Comparison of ENCODE assay signal across 9 cellular contexts in the genomic region with DNA sequence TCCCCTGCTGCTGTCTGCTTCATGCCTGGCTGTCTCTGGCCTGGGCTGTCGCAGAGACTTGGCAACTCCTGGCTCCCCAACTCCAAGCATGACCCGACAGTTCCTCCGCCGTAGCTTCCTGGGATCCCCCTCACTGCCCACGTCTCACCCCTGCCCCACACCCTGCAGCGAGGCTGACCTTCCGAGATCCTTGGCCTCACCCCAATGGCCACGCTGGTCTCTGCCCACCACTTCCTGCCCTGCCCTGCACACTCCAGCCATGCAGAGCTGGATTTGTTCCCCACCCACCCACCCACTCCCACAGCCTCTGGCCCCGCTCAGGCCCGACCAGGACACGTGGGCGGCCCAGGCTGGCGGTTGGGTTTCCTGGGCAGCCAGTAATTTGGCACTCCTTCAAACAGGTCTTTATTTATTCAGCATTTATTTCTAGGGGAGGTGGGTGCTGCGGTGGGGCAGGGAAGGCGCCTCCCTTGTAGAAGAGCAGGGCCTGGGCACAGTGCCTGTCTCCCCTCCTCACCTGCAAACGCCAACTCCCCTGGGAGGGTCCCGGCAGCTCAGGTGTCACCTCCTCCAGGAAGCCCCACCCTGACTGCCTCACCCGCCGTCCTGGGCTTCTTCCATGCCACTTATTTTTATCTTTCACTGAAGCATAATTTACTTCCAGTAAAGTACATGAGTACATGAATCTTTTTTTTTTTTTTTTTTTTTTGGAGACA. TPM values are rescaled to one million over a fixed set of nuclear protein-coding genes. Genes with fewer than 3 reads are reported as not detected.
DNase-seq lines count a peak whose midpoint lies in the region; ATAC-seq and TF ChIP-seq lines count a peak whose summit lies in the region.
"Had no signal": no experiment of that assay in that cellular context is flagged by ENCODE, and none has a peak within 500 bp of the region (broad histone marks: within the 10 kb centered on the region; RNA-seq: fewer than 3 reads in every experiment).

No MANE protein-coding gene starts in this region.

- peaks cover 5% of the 10 kb centered on the region; the same call in 1 of the 2 replicates for H4K20me1 ChIP-seq in DOHH2 (ENCODE audit: control insufficient read depth, insufficient read depth, low read depth, low read length)

- CTCF ChIA-PET in CD4-positive, alpha-beta T cell (lab: Charles Lee): no interaction called here

- H3K4me2 ChIP-seq in DOHH2 (ENCODE audit: low read length): peak overlapping the region; percentile 50

- peaks cover 98% of the 10 kb centered on the region for H3K79me2 ChIP-seq in DOHH2 (ENCODE audit: control insufficient read depth, low read length)

- H3K27ac Mint-ChIP-seq in effector memory CD8-positive, alpha-beta T cell: no peak overlapping the region
- H3K27ac Mint-ChIP-seq in CD4-positive, alpha-beta T cell: no peak overlapping the region
- no peak overlapping the region for H3K27ac Mint-ChIP-seq in activated T-cell treated with anti-CD3 and anti-CD28 coated beads, Interleukin-2, amount 50 U/mL, for 72 hours
- H3K27ac Mint-ChIP-seq: activated naive CD8-positive, alpha-beta T cell treated with anti-CD3 and anti-CD28 coated beads, Interleukin-2, amount 10 ng/mL, durations not matched to agents 7 days and 5 days had no signal

- peaks cover 13 to 42% of the 10 kb centered on the region in 2 donors for H3K27me3 Mint-ChIP-seq in effector memory CD8-positive, alpha-beta T cell
- peaks cover 7% of the 10 kb centered on the region for H3K27me3 Mint-ChIP-seq in CD4-positive, alpha-beta T cell
- H3K27me3 Mint-ChIP-seq in activated T-cell treated with anti-CD3 and anti-CD28 coated beads, Interleukin-2, amount 50 U/mL, for 72 hours (ENCODE audit: low read depth): peaks cover 14% of the 10 kb centered on the region

- H3K9me3 ChIP-seq in DOHH2 (ENCODE audit: control insufficient read depth, insufficient read depth, low read length): no peaks in the 10 kb centered on the region
- H3K9me3 ChIP-seq in CD4-positive, alpha-beta T cell (ENCODE audit: control insufficient read depth, low read length): no peaks in the 10 kb centered on the region

- DNase-seq in NCI-H526 treated with DMSO at 0.1 percent for 48 hours (lab: John Stamatoyannopoulos, UW): peak; percentile 79
- DNase-seq in epithelial cell of prostate (ENCODE audit: low read depth, low spot score): no peak
- no peak for DNase-seq in effector memory CD8-positive, alpha-beta T cell
- DNase-seq in CD4-positive, alpha-beta T cell: no peak
- no peak for DNase-seq in activated T-cell treated with anti-CD3 and anti-CD28 coated beads, Interleukin-2, amount 50 U/mL, for 72 hours
- DNase-seq: activated naive CD8-positive, alpha-beta T cell treated with anti-CD3 and anti-CD28 coated beads, Interleukin-2, amount 10 ng/mL, durations not matched to agents 7 days and 5 days had no signal

- H3K9me2 ChIP-seq in DOHH2 (replicated peaks; ENCODE audit: control insufficient read depth, low read length): no peaks in the 10 kb centered on the region

- no peaks in the 10 kb centered on the region for H3K36me3 Mint-ChIP-seq in effector memory CD8-positive, alpha-beta T cell (ENCODE audit: insufficient read depth)
- no peaks in the 10 kb centered on the region for H3K36me3 Mint-ChIP-seq in CD4-positive, alpha-beta T cell (ENCODE audit: low read depth)
- H3K36me3 Mint-ChIP-seq in activated T-cell treated with anti-CD3 and anti-CD28 coated beads, Interleukin-2, amount 50 U/mL, for 72 hours (ENCODE audit: insufficient read depth in 2 of 2): no peaks in the 10 kb centered on the region
- H3K36me3 Mint-ChIP-seq: activated naive CD8-positive, alpha-beta T cell treated with anti-CD3 and anti-CD28 coated beads, Interleukin-2, amount 10 ng/mL, durations not matched to agents 7 days and 5 days had no signal

- POLR2A ChIA-PET in CD4-positive, alpha-beta T cell (lab: Charles Lee): interaction anchor here (0.6 kb wide), 1 partner anchor 9 kb away, joined by 5 read pairs; no protein-coding TSS in a partner anchor

- H3K27ac ChIP-seq in DOHH2 (ENCODE audit: low read depth, low read length) (no peak overlapping the region), epithelial cell of prostate (peak overlapping the region; percentile 97), rectal smooth muscle tissue (ENCODE audit: low read depth, low read length) (peak overlapping the region; percentile 99)
- no peak overlapping the region for H3K27ac ChIP-seq in CD4-positive, alpha-beta T cell (ENCODE audit: low read depth, low read length)

- H3K4me3 ChIP-seq in DOHH2 (ENCODE audit: low read length) (peak overlapping the region; percentile 44; the same call in 1 of the 2 replicates), rectal smooth muscle tissue (ENCODE audit: low read length) (no peak overlapping the region)

- no peak for TF ChIP-seq CTCF in DOHH2 (IDR thresholded peaks at IDR 0.05; ENCODE audit: low read depth, low read length, poor library complexity, severe bottlenecking)
- no peak for TF ChIP-seq CTCF in CD4-positive, alpha-beta T cell (IDR thresholded peaks at IDR 0.05)

- H3K36me3 ChIP-seq in DOHH2 (ENCODE audit: control insufficient read depth, low read length) (no peaks in the 10 kb centered on the region), rectal smooth muscle tissue (ENCODE audit: control insufficient read depth, insufficient read depth, low read length) (no peaks in the 10 kb centered on the region)

- H3F3A ChIP-seq in DOHH2 (ENCODE audit: control insufficient read depth, insufficient read depth): no peaks in the 10 kb centered on the region; the same call in none of the 2 replicates

- peaks cover 0 to 5% of the 10 kb centered on the region in 2 donors for H3K4me1 Mint-ChIP-seq in effector memory CD8-positive, alpha-beta T cell (ENCODE audit: low read depth in 2 of 2)
- H3K4me1 Mint-ChIP-seq in CD4-positive, alpha-beta T cell (ENCODE audit: low read depth): no peaks in the 10 kb centered on the region
- peaks cover 5% of the 10 kb centered on the region for H3K4me1 Mint-ChIP-seq in activated T-cell treated with anti-CD3 and anti-CD28 coated beads, Interleukin-2, amount 50 U/mL, for 72 hours (ENCODE audit: low read depth)
- H3K4me1 Mint-ChIP-seq: activated naive CD8-positive, alpha-beta T cell treated with anti-CD3 and anti-CD28 coated beads, Interleukin-2, amount 10 ng/mL, durations not matched to agents 7 days and 5 days had no signal

- intact Hi-C loops in CD4-positive, alpha-beta T cell (cut with DNase I, micrococcal nuclease): no loop called here

- no peaks in the 10 kb centered on the region for H3K9me3 Mint-ChIP-seq in effector memory CD8-positive, alpha-beta T cell
- H3K9me3 Mint-ChIP-seq in CD4-positive, alpha-beta T cell: no peaks in the 10 kb centered on the region
- H3K9me3 Mint-ChIP-seq in activated T-cell treated with anti-CD3 and anti-CD28 coated beads, Interleukin-2, amount 50 U/mL, for 72 hours: no peaks in the 10 kb centered on the region
- H3K9me3 Mint-ChIP-seq: activated naive CD8-positive, alpha-beta T cell treated with anti-CD3 and anti-CD28 coated beads, Interleukin-2, amount 10 ng/mL, durations not matched to agents 7 days and 5 days had no signal

- H3K9ac ChIP-seq in rectal smooth muscle tissue (ENCODE audit: low read length): no peak overlapping the region

- H3K4me1 ChIP-seq in DOHH2 (ENCODE audit: control insufficient read depth, low read length) (peaks cover 81% of the 10 kb centered on the region), rectal smooth muscle tissue (ENCODE audit: control insufficient read depth, insufficient read depth, low read length) (peaks cover 49% of the 10 kb centered on the region)

- no peak for ATAC-seq in effector memory CD8-positive, alpha-beta T cell (replicated peaks)
- ATAC-seq in HG03196 (IDR thresholded peaks at IDR 0.05; ENCODE audit: unreplicated experiment): no peak
- no peak for ATAC-seq in CD4-positive, alpha-beta T cell (ENCODE audit: poor library complexity)
- no peak for ATAC-seq in activated T-cell treated with anti-CD3 and anti-CD28 coated beads, Interleukin-2, amount 50 U/mL, for 72 hours (replicated peaks in 1 of 2)

- H3K27me3 ChIP-seq in DOHH2 (ENCODE audit: control insufficient read depth, low read length): no peaks in the 10 kb centered on the region
- no peaks in the 10 kb centered on the region for H3K27me3 ChIP-seq in rectal smooth muscle tissue (ENCODE audit: control insufficient read depth, insufficient read depth, low read length)
- peaks cover 6% of the 10 kb centered on the region for H3K27me3 ChIP-seq in CD4-positive, alpha-beta T cell (ENCODE audit: control insufficient read depth, insufficient read depth, low read length)

- H3K4me3 Mint-ChIP-seq in effector memory CD8-positive, alpha-beta T cell: no peak overlapping the region
- no peak overlapping the region for H3K4me3 Mint-ChIP-seq in CD4-positive, alpha-beta T cell
- no peak overlapping the region for H3K4me3 Mint-ChIP-seq in activated T-cell treated with anti-CD3 and anti-CD28 coated beads, Interleukin-2, amount 50 U/mL, for 72 hours
- H3K4me3 Mint-ChIP-seq: activated naive CD8-positive, alpha-beta T cell treated with anti-CD3 and anti-CD28 coated beads, Interleukin-2, amount 10 ng/mL, durations not matched to agents 7 days and 5 days had no signal

RNA-seq across cellular contexts. Expression of a gene that starts 25.5 kb away (rescaled TPM):
- 1 to 10 TPM in 1 of 2 experiments, under 1 TPM in 1; 0.74 to 1.2 TPM for total RNA-seq in CD4-positive, alpha-beta T cell
- total RNA-seq in activated T-cell treated with anti-CD3 and anti-CD28 coated beads, Interleukin-2, amount 50 U/mL, for 72 hours: 1 to 10 TPM; 3.1 to 4.6 TPM

Comparison
In these comparisons a context has a peak if more than half of its experiments do, and no peak if none do; other contexts are left out.
1. H3K27ac ChIP-seq: peak in epithelial cell of prostate (single experiment) and rectal smooth muscle tissue (single experiment); none in DOHH2 (single experiment) and CD4-positive, alpha-beta T cell (single experiment).